Comparison of ENCODE assay signal across 19 cellular contexts in the genomic region with DNA sequence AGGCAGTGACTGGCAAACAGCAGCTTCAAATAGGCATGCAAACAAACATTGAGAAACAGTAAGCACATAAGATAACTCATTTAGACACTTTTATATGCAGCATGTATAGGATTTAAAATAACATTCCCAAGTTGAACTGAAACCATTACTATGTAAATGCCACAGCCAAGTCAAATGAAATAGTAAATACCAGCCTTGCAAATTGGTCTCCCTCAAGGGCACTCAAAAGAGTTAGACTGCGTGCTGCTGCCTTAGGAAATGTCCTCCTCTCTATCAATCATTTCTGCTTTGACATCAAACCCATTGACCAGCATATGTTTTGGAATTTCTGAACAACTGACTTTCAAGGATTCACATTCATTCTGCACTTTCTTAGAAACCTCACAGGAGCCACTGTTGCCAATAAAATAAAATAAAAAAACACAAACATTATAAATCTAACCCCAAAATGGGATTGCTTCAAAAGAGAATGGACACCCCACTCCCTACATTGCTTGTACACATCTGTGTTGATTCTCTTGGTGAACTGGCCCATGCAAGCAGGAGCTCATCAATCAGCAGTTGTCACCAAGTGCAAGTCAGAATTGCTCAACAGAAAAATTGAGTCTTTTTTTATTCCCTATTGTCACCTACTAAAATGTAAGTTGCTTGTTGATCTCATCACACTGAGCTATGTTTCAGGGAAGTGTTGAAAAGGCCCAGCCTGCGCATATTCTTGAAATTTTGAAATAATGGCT.
DNase-seq lines count a peak whose midpoint lies in the region; ATAC-seq, FAIRE-seq and TF ChIP-seq lines count a peak whose summit lies in the region.
"Had no signal": no experiment of that assay in that cellular context is flagged by ENCODE, and none has a peak within 500 bp of the region (broad histone marks: within the 10 kb centered on the region; RNA-seq: fewer than 3 reads in every experiment).

No MANE protein-coding gene starts in this region.

- no peaks in the 10 kb centered on the region for H3K9me3 Mint-ChIP-seq in T-cell
- H3K9me3 Mint-ChIP-seq: activated T-helper 1 cell treated with anti-CD3 and anti-CD28 coated beads, Interleukin-12 subunit alpha, Interleukin-12 subunit beta, Interleukin-2, Interleukin-4 antibody, amounts not matched to agents 30 ng/mL and 10 ng/mL and 1 ng/mL, durations not matched to agents 14 hours and 24 hours and 36 hours had no signal

- H2BK120ac ChIP-seq in mesendoderm (ENCODE audit: low read depth, low read length) = no peak overlapping the region

- H3K4ac ChIP-seq in mesendoderm (ENCODE audit: low read depth, low read length) = no peak overlapping the region

- H3K79me1 ChIP-seq in mesendoderm (ENCODE audit: low read length) = no peaks in the 10 kb centered on the region

- H4K8ac ChIP-seq in mesendoderm (ENCODE audit: low read depth, low read length) = no peak overlapping the region

- no peak for TF ChIP-seq CTCF in A549 (IDR thresholded peaks at IDR 0.05)
- TF ChIP-seq CTCF in D721Med (IDR thresholded peaks at IDR 0.05; ENCODE audit: insufficient read depth, missing control alignments) = no peak

- ATAC-seq in A549 = peak in 1 of 2 experiments; percentile 53; a peak in 3 of 6 replicates
- ATAC-seq in T-cell (replicated peaks in 1 of 4) = no peak
- no peak for ATAC-seq in HG03159 (IDR thresholded peaks at IDR 0.05; ENCODE audit: unreplicated experiment)

- FAIRE-seq in A549 (lab: Jason Lieb, UNC) (no peak), D721Med (lab: Jason Lieb, UNC) (no peak)

- in situ Hi-C loops in SK-MEL-5 (cut with HindIII; ENCODE audit: low pct_unique_long_range_greater_than_20kb, low sequenced_read_pairs) = no loop called here

- CTCF ChIA-PET in A549 (lab: Yijun Ruan, JAX) (interaction anchor here (0.7 to 2.5 kb wide), 7 partner anchors 13 to 42 kb away, joined by 3 to 7 read pairs (median 3); no protein-coding TSS in a partner anchor), T-cell (lab: Charles Lee) (no interaction called here)

- peaks cover 24% of the 10 kb centered on the region for H3K9me3 ChIP-seq in A549
- H3K9me3 ChIP-seq: uterus had no signal

- WGBS in A549 (ENCODE audit: missing lambda C conversion rate) = 53% methylated on average over 2 of the region's 2 CpGs
- WGBS in mesendoderm (ENCODE audit: extremely low coverage, insufficient coverage, low lambda C conversion rate) = no CpG with 5 or more reads among the region's 2 CpGs

- no peak overlapping the region for H3K23ac ChIP-seq in mesendoderm (ENCODE audit: low read length)

- H3K79me2 ChIP-seq in mesendoderm (ENCODE audit: control insufficient read depth, insufficient read depth, low read length) = no peaks in the 10 kb centered on the region

- H3K36me3 ChIP-seq in mesendoderm (ENCODE audit: control insufficient read depth, insufficient read depth, low read length) = no peaks in the 10 kb centered on the region
- H3K36me3 ChIP-seq: BLaER1 treated with 17β-estradiol and CSF1 and Interleukin-3, amounts not matched to agents 10 nM and 100 nM; uterus had no signal

- H3K4me1 ChIP-seq in A549 (peaks cover 30% of the 10 kb centered on the region), mesendoderm (ENCODE audit: control insufficient read depth, low read depth, low read length) (no peaks in the 10 kb centered on the region)
- H3K4me1 ChIP-seq: uterus had no signal

- no peak overlapping the region for H3K9ac ChIP-seq in mesendoderm (ENCODE audit: low read length)
- H3K9ac ChIP-seq: BLaER1 treated with 17β-estradiol and CSF1 and Interleukin-3, amounts not matched to agents 10 nM and 100 nM had no signal

- no peaks in the 10 kb centered on the region for H3K36me3 Mint-ChIP-seq in T-cell

- no peak overlapping the region for H4K5ac ChIP-seq in mesendoderm (ENCODE audit: low read length)

- TF ChIP-seq RAD21 in A549 (conservative IDR thresholded peaks at IDR 0.05 in 1 of 2, IDR thresholded peaks at IDR 0.05 in 1 of 2) = no peak

- POLR2A ChIA-PET in A549 (lab: Yijun Ruan, JAX) = no interaction called here
- POLR2A ChIA-PET in T-cell (lab: Charles Lee) = no interaction called here

- H3K4me3 ChIP-seq in A549 (no peak overlapping the region), mesendoderm (ENCODE audit: low read length) (no peak overlapping the region)
- H3K4me3 ChIP-seq: BLaER1 treated with 17β-estradiol and CSF1 and Interleukin-3, amounts not matched to agents 10 nM and 100 nM; uterus had no signal

- H2BK15ac ChIP-seq in mesendoderm (replicated peaks; ENCODE audit: low read depth) = no peak overlapping the region

- no peak for TF ChIP-seq EP300 in A549 (IDR thresholded peaks at IDR 0.05)

- no peak overlapping the region for H3K27ac Mint-ChIP-seq in T-cell
- H3K27ac Mint-ChIP-seq: activated T-helper 1 cell treated with anti-CD3 and anti-CD28 coated beads, Interleukin-12 subunit alpha, Interleukin-12 subunit beta, Interleukin-2, Interleukin-4 antibody, amounts not matched to agents 30 ng/mL and 10 ng/mL and 1 ng/mL, durations not matched to agents 14 hours and 24 hours and 36 hours; dendritic cell treated with granulocyte-macrophage colony-stimulating factor and Interleukin-4, amounts not matched to agents 40 ng/mL and 50 ng/mL, for 4 days had no signal

- no peaks in the 10 kb centered on the region for H3K27me3 Mint-ChIP-seq in T-cell
- H3K27me3 Mint-ChIP-seq: dendritic cell treated with granulocyte-macrophage colony-stimulating factor and Interleukin-4, amounts not matched to agents 40 ng/mL and 50 ng/mL, for 4 days had no signal

- no peaks in the 10 kb centered on the region for H3K27me3 ChIP-seq in mesendoderm (ENCODE audit: insufficient read depth, low read length, poor library complexity)
- H3K27me3 ChIP-seq: BLaER1 treated with 17β-estradiol and CSF1 and Interleukin-3, amounts not matched to agents 10 nM and 100 nM; uterus had no signal

- H2BK5ac ChIP-seq in mesendoderm (ENCODE audit: low read length) = no peak overlapping the region

- no peak overlapping the region for H3K56ac ChIP-seq in mesendoderm (ENCODE audit: low read length)

- H2AK5ac ChIP-seq in mesendoderm (ENCODE audit: low read length) = no peak overlapping the region

- TF ChIP-seq POLR2A in A549 (IDR thresholded peaks at IDR 0.05; ENCODE audit: low read length) = no peak

- H3K18ac ChIP-seq in mesendoderm (ENCODE audit: low read length) = peak overlapping the region; percentile 60

- no peak overlapping the region for H3K4me3 Mint-ChIP-seq in T-cell
- H3K4me3 Mint-ChIP-seq: activated T-helper 1 cell treated with anti-CD3 and anti-CD28 coated beads, Interleukin-12 subunit alpha, Interleukin-12 subunit beta, Interleukin-2, Interleukin-4 antibody, amounts not matched to agents 30 ng/mL and 10 ng/mL and 1 ng/mL, durations not matched to agents 14 hours and 24 hours and 36 hours; dendritic cell treated with granulocyte-macrophage colony-stimulating factor and Interleukin-4, amounts not matched to agents 40 ng/mL and 50 ng/mL, for 4 days; neural crest cell had no signal

- H3K27ac ChIP-seq in A549 (peak overlapping the region; percentile 4 to 26; a peak in 2 of 6 replicates), mesendoderm (ENCODE audit: low read depth, low read length) (no peak overlapping the region)
- H3K27ac ChIP-seq: BLaER1 treated with 17β-estradiol and CSF1 and Interleukin-3, amounts not matched to agents 10 nM and 100 nM had no signal

- H3K4me1 Mint-ChIP-seq in T-cell = no peaks in the 10 kb centered on the region

- H3K4me2 ChIP-seq in A549 (peak overlapping the region; percentile 70), mesendoderm (ENCODE audit: low read length) (no peak overlapping the region)
- H3K4me2 ChIP-seq: BLaER1 treated with 17β-estradiol and CSF1 and Interleukin-3, amounts not matched to agents 10 nM and 100 nM had no signal

- DNase-seq in A549 (ENCODE audit: low read depth in 1 of 2, low spot score in 1 of 2) = peak in 1 of 2 experiments; percentile 60
- peak; percentile 7 for DNase-seq in HuH-7.5 (ENCODE audit: low spot score)
- peak; percentile 52 for DNase-seq in SK-MEL-5 (ENCODE audit: low read depth, low spot score)
- no peak for DNase-seq in mesendoderm
- DNase-seq in dedifferentiated amniotic fluid mesenchymal stem cell (ENCODE audit: extremely low spot score) = no peak
- no peak for DNase-seq in D721Med (ENCODE audit: insufficient read length, low spot score)
- no peak for DNase-seq in T-cell
- DNase-seq: activated CD4-positive, alpha-beta T cell treated with anti-CD3 and anti-CD28 coated beads for 1 hour; foreskin melanocyte; GDM1; midbrain; NCI-H1105 treated with DMSO at 0.1 percent for 48 hours; NCI-H748 treated with DMSO at 0.1 percent for 48 hours; uterus had no signal

TF ChIP-seq in A549, 52 proteins besides CTCF, POLR2A, EP300 and RAD21:
- TF ChIP-seq GATA3 (IDR thresholded peaks at IDR 0.05; ENCODE audit: borderline replicate concordance) (peak; percentile 37), SMC3 (IDR thresholded peaks at IDR 0.05) (no peak), RNF2 (IDR thresholded peaks at IDR 0.05; ENCODE audit: borderline replicate concordance, low read depth) (no peak), CHD2 (IDR thresholded peaks at IDR 0.05; ENCODE audit: low read length, partially characterized antibody) (no peak), KDM1A (IDR thresholded peaks at IDR 0.05; ENCODE audit: low read depth) (no peak), CEBPB (IDR thresholded peaks at IDR 0.05) (peak; percentile 20 to 53; a peak in 2 of 4 replicates)
- TF ChIP-seq, protein P1, sequence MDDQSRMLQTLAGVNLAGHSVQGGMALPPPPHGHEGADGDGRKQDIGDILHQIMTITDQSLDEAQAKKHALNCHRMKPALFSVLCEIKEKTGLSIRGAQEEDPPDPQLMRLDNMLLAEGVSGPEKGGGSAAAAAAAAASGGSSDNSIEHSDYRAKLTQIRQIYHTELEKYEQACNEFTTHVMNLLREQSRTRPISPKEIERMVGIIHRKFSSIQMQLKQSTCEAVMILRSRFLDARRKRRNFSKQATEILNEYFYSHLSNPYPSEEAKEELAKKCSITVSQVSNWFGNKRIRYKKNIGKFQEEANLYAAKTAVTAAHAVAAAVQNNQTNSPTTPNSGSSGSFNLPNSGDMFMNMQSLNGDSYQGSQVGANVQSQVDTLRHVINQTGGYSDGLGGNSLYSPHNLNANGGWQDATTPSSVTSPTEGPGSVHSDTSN (IDR thresholded peaks at IDR 0.05) = no peak

Comparison
In these comparisons a context has a peak if more than half of its experiments do, and no peak if none do; other contexts are left out.
1. DNase-seq: peak in HuH-7.5 (single experiment) and SK-MEL-5 (single experiment); none in mesendoderm (single experiment), dedifferentiated amniotic fluid mesenchymal stem cell (single experiment), D721Med (single experiment) and T-cell (0 of 34).